In the genomic region with DNA sequence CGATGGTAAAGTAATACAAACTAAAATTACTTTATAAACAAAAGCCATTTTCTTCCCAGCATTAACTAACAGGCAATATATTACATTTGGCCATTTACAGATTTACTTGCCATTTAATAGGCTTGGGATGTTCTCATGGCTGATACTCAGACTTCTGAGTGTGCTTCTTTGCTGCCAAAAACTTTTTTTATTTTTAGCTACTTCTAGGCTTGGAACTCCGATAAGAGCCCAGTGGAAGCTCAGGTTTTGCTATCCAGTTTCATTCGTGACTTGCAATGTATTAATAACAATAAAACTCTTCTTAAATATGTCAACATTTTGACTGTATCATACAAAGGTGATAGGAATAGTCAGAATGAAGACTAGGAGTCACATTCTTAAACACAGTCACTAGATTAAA, we compare ENCODE assay signal across 29 cellular contexts.
"Had no signal": no experiment of that assay in that cellular context is flagged by ENCODE, and none has a peak within 500 bp of the region (broad histone marks: within the 10 kb centered on the region; RNA-seq: fewer than 3 reads in every experiment).

No MANE protein-coding gene starts in this region.

- H3K27ac ChIP-seq: adrenal gland, body of pancreas, colonic mucosa, foreskin keratinocyte, gastroesophageal sphincter, WERI-Rb-1 had no signal

- H3K9me3 ChIP-seq: adrenal gland, body of pancreas, colonic mucosa, gastroesophageal sphincter had no signal

- H3K27me3 ChIP-seq: adrenal gland, body of pancreas, colonic mucosa, foreskin keratinocyte, gastroesophageal sphincter had no signal

- H3K4me3 ChIP-seq: adrenal gland, body of pancreas, colonic mucosa, gastroesophageal sphincter had no signal

- DNase-seq: activated B cell treated with CpG ODN at 0.5 μM for 24 hours; activated CD4-positive, alpha-beta T cell treated with anti-CD3 and anti-CD28 coated beads for 48 hours; activated CD4-positive, alpha-beta T cell treated with anti-CD3 and anti-CD28 coated beads, Interleukin-2, amount 50 U/mL, for 1 hour; activated CD4-positive, alpha-beta T cell treated with anti-CD3 and anti-CD28 coated beads, Interleukin-2, amount 50 U/mL, for 48 hours; activated CD8-positive, alpha-beta memory T cell treated with anti-CD3 and anti-CD28 coated beads for 24 hours; activated CD8-positive, alpha-beta T cell treated with anti-CD3 and anti-CD28 coated beads for 36 hours; activated effector memory CD4-positive, alpha-beta T cell treated with Interleukin-2 at 50 U/mL for 16 hours; activated naive CD4-positive, alpha-beta T cell treated with anti-CD3 and anti-CD28 coated beads for 36 hours; activated naive CD8-positive, alpha-beta T cell treated with anti-CD3 and anti-CD28 coated beads for 36 hours; activated naive CD8-positive, alpha-beta T cell treated with anti-CD3 and anti-CD28 coated beads, Interleukin-2, amount 50 U/mL, for 24 hours; activated T-cell treated with anti-CD3 and anti-CD28 coated beads, Interleukin-2, amount 50 U/mL, for 4 hours; adrenal gland; amygdala; aorta; body of pancreas; central memory CD4-positive, alpha-beta T cell; cerebellar nuclear complex; colonic mucosa; effector CD8-positive, alpha-beta T cell; foreskin keratinocyte; T-helper 1 cell; T-helper 17 cell; T1000; WERI-Rb-1 had no signal

- H3K4me1 ChIP-seq: adrenal gland, body of pancreas, colonic mucosa, gastroesophageal sphincter had no signal

- FAIRE-seq: endometrium had no signal

- H3K36me3 ChIP-seq: adrenal gland, colonic mucosa, gastroesophageal sphincter, WERI-Rb-1 had no signal

- ATAC-seq: activated CD4-positive, CD25-positive, alpha-beta regulatory T cell treated with anti-CD3 and anti-CD28 coated beads, Interleukin-2, amount 50 U/mL, for 24 hours; activated CD8-positive, alpha-beta T cell treated with anti-CD3 and anti-CD28 coated beads for 36 hours; activated naive CD8-positive, alpha-beta T cell treated with anti-CD3 and anti-CD28 coated beads, Interleukin-2, amount 50 U/mL, for 24 hours; activated T-cell treated with anti-CD3 and anti-CD28 coated beads, Interleukin-2, amount 50 U/mL, for 4 hours; activated T-helper 17 cell treated with anti-CD3 and anti-CD28 coated beads, Interleukin-2, amount 50 U/mL, for 72 hours; body of pancreas; esophagus mucosa; foreskin keratinocyte; gastroesophageal sphincter; T-helper 17 cell had no signal
